9 cellular contexts compared by ENCODE assay signal in the genomic region with DNA sequence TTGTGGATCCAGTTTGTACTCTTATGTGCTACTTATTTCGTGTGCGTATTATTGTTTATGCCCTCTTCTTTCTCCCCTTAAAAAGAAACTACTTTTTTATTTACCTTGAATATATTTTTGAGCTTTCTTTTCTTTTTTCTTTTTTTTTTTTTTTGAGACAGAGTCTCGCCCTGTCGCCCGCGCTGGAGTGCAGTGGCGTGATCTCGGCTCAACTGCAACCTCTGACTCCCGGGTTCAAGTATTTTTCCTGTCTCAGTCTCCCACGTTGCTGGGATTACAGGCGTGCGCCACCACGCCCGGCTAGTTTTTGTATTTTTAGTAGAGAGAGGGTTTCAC. TPM values are rescaled to one million over a fixed set of nuclear protein-coding genes. Genes with fewer than 3 reads are reported as not detected.
DNase-seq lines count a peak whose midpoint lies in the region; ATAC-seq and TF ChIP-seq lines count a peak whose summit lies in the region.
"Had no signal": no experiment of that assay in that cellular context is flagged by ENCODE, and none has a peak within 500 bp of the region (broad histone marks: within the 10 kb centered on the region; RNA-seq: fewer than 3 reads in every experiment).

No MANE protein-coding gene starts in this region.

- H3K9me3 Mint-ChIP-seq in activated CD4-positive, alpha-beta memory T cell treated with anti-CD3 and anti-CD28 coated beads for 36 hours: no peaks in the 10 kb centered on the region

- peak overlapping the region; percentile 90 for H3K4me2 ChIP-seq in smooth muscle cell

- H3K79me2 ChIP-seq in smooth muscle cell (ENCODE audit: low read depth): peaks cover 47% of the 10 kb centered on the region

- H3K27ac Mint-ChIP-seq in activated CD4-positive, alpha-beta memory T cell treated with anti-CD3 and anti-CD28 coated beads for 36 hours: no peak overlapping the region

- peak overlapping the region; percentile 93 for H3K4me3 Mint-ChIP-seq in activated CD4-positive, alpha-beta memory T cell treated with anti-CD3 and anti-CD28 coated beads for 36 hours

- H3K4me1 ChIP-seq in HEK293 (ENCODE audit: control insufficient read depth, insufficient read depth, low read length) (0 out of 2 replicates have a peak, but pooled peaks cover 3% of the 10 kb centered on the region), iPS-15b (ENCODE audit: control insufficient read depth, insufficient read depth, low read length) (peaks cover 9% of the 10 kb centered on the region), smooth muscle cell (ENCODE audit: low read depth) (peaks cover 9% of the 10 kb centered on the region)

- no peaks in the 10 kb centered on the region for H3F3A ChIP-seq in smooth muscle cell (ENCODE audit: low read depth)

- intact Hi-C loops in activated CD4-positive, alpha-beta memory T cell treated with anti-CD3 and anti-CD28 coated beads for 36 hours (cut with micrococcal nuclease): loop anchor here (1.0 to 5.0 kb wide), 4 partner anchors 57 to 332 kb away; a partner anchor contains a TSS

- H3K9me3 ChIP-seq in HEK293 (ENCODE audit: control insufficient read depth, insufficient read depth, low read depth, low read length): no peaks in the 10 kb centered on the region
- no peaks in the 10 kb centered on the region for H3K9me3 ChIP-seq in iPS-15b (ENCODE audit: control insufficient read depth, insufficient read depth, low read length)
- H3K9me3 ChIP-seq in smooth muscle cell (replicated peaks; ENCODE audit: low read depth): no peaks in the 10 kb centered on the region

- H3K36me3 ChIP-seq in HEK293 (ENCODE audit: control insufficient read depth in 2 of 2, insufficient read depth in 1 of 2, low read length in 2 of 2) (peaks cover 0 to 14% of the 10 kb centered on the region in 2 experiments; a peak in 1 of 3 replicates), iPS-15b (ENCODE audit: control insufficient read depth, insufficient read depth, low read length) (no peaks in the 10 kb centered on the region), smooth muscle cell (ENCODE audit: low read depth) (peaks cover 3% of the 10 kb centered on the region)

- no peaks in the 10 kb centered on the region for H3K27me3 Mint-ChIP-seq in activated CD4-positive, alpha-beta memory T cell treated with anti-CD3 and anti-CD28 coated beads for 36 hours

- peaks cover 52% of the 10 kb centered on the region for H4K20me1 ChIP-seq in smooth muscle cell (ENCODE audit: low read depth)

- H3K27ac ChIP-seq in HEK293 (ENCODE audit: extremely low read depth, low read depth, low read length) (no peak overlapping the region), smooth muscle cell (ENCODE audit: low read depth) (no peak overlapping the region)

- no peak for TF ChIP-seq CTCF in HEK293 (tag by site-specific recombination; IDR thresholded peaks at IDR 0.05)
- no peak for TF ChIP-seq CTCF in smooth muscle cell (IDR thresholded peaks at IDR 0.05; ENCODE audit: borderline replicate concordance, insufficient read depth, poor library complexity, severe bottlenecking)

- H3K4me1 Mint-ChIP-seq in activated CD4-positive, alpha-beta memory T cell treated with anti-CD3 and anti-CD28 coated beads for 36 hours (ENCODE audit: low read depth): peaks cover 50% of the 10 kb centered on the region

- WGBS in smooth muscle cell (ENCODE audit: low lambda C conversion rate): 78% methylated on average over 14 of the region's 14 CpGs

- no peak for ATAC-seq in GM19328 (IDR thresholded peaks at IDR 0.05; ENCODE audit: unreplicated experiment)

- peak overlapping the region; percentile 94 for H3K4me3 ChIP-seq in HEK293 (ENCODE audit: low read depth, low read length)
- peak overlapping the region; percentile 69 for H3K4me3 ChIP-seq in iPS-15b (ENCODE audit: low read depth, low read length)
- H3K4me3 ChIP-seq in smooth muscle cell: peak overlapping the region; percentile 67

- CTCF ChIA-PET in HEK293 (lab: Yijun Ruan, JAX): interaction anchor here (1.0 kb wide), 1 partner anchor 863 kb away, joined by 3 read pairs; no protein-coding TSS in a partner anchor
- CTCF ChIA-PET in activated CD4-positive, alpha-beta memory T cell treated with anti-CD3 and anti-CD28 coated beads for 36 hours (lab: Charles Lee): interaction anchor here (0.8 to 2.3 kb wide), 5 partner anchors 9 to 234 kb away, joined by 3 to 6 read pairs (median 4); a partner anchor contains a TSS

- POLR2A ChIA-PET in HEK293 (lab: Yijun Ruan, JAX): interaction anchor here (0.8 to 1.2 kb wide), 4 partner anchors 10 to 168 kb away, joined by 3 to 4 read pairs (median 3); no protein-coding TSS in a partner anchor
- POLR2A ChIA-PET in activated CD4-positive, alpha-beta memory T cell treated with anti-CD3 and anti-CD28 coated beads for 36 hours (lab: Charles Lee): interaction anchor here (1.0 to 2.4 kb wide), 4 partner anchors 24 to 102 kb away, joined by 3 to 26 read pairs (median 7); a partner anchor contains a TSS

- DNase-seq in activated CD4-positive, alpha-beta memory T cell treated with anti-CD3 and anti-CD28 coated beads for 36 hours: no peak
- DNase-seq in smooth muscle cell (lab: John Stamatoyannopoulos, UW; ENCODE audit: unreplicated experiment) (no peak), COLO668 (lab: John Stamatoyannopoulos, UW; ENCODE audit: unreplicated experiment) (no peak), OCI-M1 (lab: John Stamatoyannopoulos, UW) (no peak), H4 (ENCODE audit: low spot score) (no peak)

- H2AFZ ChIP-seq in smooth muscle cell (ENCODE audit: low read depth): no peak overlapping the region

- peaks cover 4% of the 10 kb centered on the region for H3K36me3 Mint-ChIP-seq in activated CD4-positive, alpha-beta memory T cell treated with anti-CD3 and anti-CD28 coated beads for 36 hours

- H3K9ac ChIP-seq in iPS-15b (ENCODE audit: low read depth, low read length): no peak overlapping the region
- no peak overlapping the region for H3K9ac ChIP-seq in smooth muscle cell (ENCODE audit: low read depth)

- H3K27me3 ChIP-seq in iPS-15b (ENCODE audit: control insufficient read depth, insufficient read depth, low read length): no peaks in the 10 kb centered on the region
- H3K27me3 ChIP-seq in smooth muscle cell (ENCODE audit: low read depth): no peaks in the 10 kb centered on the region

TF ChIP-seq in HEK293, 187 proteins besides CTCF, POLR2A, EP300 and RAD21:
- TF ChIP-seq MYNN (tag by site-specific recombination; IDR thresholded peaks at IDR 0.05; ENCODE audit: borderline replicate concordance) (no peak), ZNF423 (tag by site-specific recombination; IDR thresholded peaks at IDR 0.05) (no peak), ZNF843 (tag by site-specific recombination; IDR thresholded peaks at IDR 0.05) (no peak), ZNF121 (tag by site-specific recombination; IDR thresholded peaks at IDR 0.05) (no peak), ZNF544 (tag by site-specific recombination; IDR thresholded peaks at IDR 0.05) (no peak), KLF9 (tag by site-specific recombination; IDR thresholded peaks at IDR 0.05; ENCODE audit: low read depth) (no peak), ZNF174 (tag by site-specific recombination; IDR thresholded peaks at IDR 0.05) (no peak)
- TF ChIP-seq, protein P1, sequence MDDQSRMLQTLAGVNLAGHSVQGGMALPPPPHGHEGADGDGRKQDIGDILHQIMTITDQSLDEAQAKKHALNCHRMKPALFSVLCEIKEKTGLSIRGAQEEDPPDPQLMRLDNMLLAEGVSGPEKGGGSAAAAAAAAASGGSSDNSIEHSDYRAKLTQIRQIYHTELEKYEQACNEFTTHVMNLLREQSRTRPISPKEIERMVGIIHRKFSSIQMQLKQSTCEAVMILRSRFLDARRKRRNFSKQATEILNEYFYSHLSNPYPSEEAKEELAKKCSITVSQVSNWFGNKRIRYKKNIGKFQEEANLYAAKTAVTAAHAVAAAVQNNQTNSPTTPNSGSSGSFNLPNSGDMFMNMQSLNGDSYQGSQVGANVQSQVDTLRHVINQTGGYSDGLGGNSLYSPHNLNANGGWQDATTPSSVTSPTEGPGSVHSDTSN (CRISPR knock-in tag; IDR thresholded peaks at IDR 0.05): no peak
- TF ChIP-seq, protein P2, sequence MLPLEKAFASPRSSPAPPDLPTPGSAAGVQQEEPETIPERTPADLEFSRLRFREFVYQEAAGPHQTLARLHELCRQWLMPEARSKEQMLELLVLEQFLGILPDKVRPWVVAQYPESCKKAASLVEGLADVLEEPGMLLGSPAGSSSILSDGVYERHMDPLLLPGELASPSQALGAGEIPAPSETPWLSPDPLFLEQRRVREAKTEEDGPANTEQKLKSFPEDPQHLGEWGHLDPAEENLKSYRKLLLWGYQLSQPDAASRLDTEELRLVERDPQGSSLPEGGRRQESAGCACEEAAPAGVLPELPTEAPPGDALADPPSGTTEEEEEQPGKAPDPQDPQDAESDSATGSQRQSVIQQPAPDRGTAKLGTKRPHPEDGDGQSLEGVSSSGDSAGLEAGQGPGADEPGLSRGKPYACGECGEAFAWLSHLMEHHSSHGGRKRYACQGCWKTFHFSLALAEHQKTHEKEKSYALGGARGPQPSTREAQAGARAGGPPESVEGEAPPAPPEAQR (tag by site-specific recombination; IDR thresholded peaks at IDR 0.05): no peak

RNA-seq across cellular contexts. Expression of a gene that starts 1.5 kb away (rescaled TPM):
- 10 to 100 TPM; 23.1 to 24.9 TPM for total RNA-seq in activated CD4-positive, alpha-beta memory T cell treated with anti-CD3 and anti-CD28 coated beads for 36 hours
- total RNA-seq in smooth muscle cell: 18.9 and 19.1 TPM in 2 replicates
- 18.5 and 22.2 TPM in 2 replicates for polyA plus RNA-seq in smooth muscle cell
- 21.2 and 24.2 TPM in 2 replicates for total RNA-seq in H4 (2014; rRNA removed; shearing (Covaris generic))

RNA-seq across cellular contexts. Expression of a gene that starts 21.9 kb away (rescaled TPM):
- total RNA-seq in activated CD4-positive, alpha-beta memory T cell treated with anti-CD3 and anti-CD28 coated beads for 36 hours: 1,000 to 10,000 TPM; 2,627 to 2,738 TPM
- 1,254 and 1,284 TPM in 2 replicates for total RNA-seq in smooth muscle cell
- 355 and 407 TPM in 2 replicates for polyA plus RNA-seq in smooth muscle cell
- total RNA-seq in H4 (2014; rRNA removed; shearing (Covaris generic)): 2,268 and 2,637 TPM in 2 replicates

RNA-seq across cellular contexts. Expression of a gene that starts 55.1 kb away (rescaled TPM):
- under 1 TPM; 0.48 to 0.51 TPM for total RNA-seq in activated CD4-positive, alpha-beta memory T cell treated with anti-CD3 and anti-CD28 coated beads for 36 hours
- total RNA-seq in smooth muscle cell: not detected in 2 replicates
- not detected in 2 replicates for polyA plus RNA-seq in smooth muscle cell
- total RNA-seq in H4 (2014; rRNA removed; shearing (Covaris generic)): not detected in 2 replicates
- total RNA-seq: glomerular endothelial cell had no signal
